Comparison of ENCODE assay signal across 8 cellular contexts in the genomic region with DNA sequence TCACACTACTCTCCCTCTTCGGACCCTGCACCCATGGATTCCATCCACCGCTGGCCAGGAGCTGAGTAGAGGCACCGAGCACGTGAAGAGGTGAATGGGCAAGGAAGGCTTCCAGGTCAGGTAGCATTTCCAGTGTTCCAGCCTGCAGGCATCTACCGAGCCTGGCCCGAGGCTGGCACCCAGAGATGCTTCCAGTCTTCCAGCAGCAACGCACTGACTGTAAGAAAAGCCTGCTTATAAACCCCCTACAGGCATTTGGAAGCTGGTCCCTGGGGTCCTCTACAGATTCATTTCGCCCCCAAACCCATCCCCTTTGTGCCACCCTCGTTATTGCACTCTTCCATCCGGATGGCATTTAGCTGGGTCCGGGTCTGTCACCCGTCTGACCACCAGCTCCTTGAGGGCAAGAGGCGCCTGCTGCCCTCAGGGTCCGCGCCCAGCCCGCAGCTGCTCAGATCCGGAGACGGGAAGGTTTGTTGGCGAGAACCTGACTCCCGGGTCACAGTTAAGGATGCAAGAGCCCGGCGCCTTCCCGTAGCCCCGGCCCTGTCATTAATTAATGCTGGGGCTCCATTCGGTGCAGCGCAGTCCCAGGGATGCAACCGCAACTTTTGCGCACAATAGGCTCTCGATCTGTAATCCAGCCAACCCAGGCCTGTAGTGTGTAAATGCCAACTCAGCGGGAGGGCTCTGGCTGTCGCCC. TPM values are rescaled to one million over a fixed set of nuclear protein-coding genes. Genes with fewer than 3 reads are reported as not detected.
DNase-seq lines count a peak whose midpoint lies in the region; ATAC-seq and TF ChIP-seq lines count a peak whose summit lies in the region.

No MANE protein-coding gene starts in this region.

- 0 out of 2 replicates have a peak overlapping the region, but pooled peaks have one; percentile 0 for H2AFZ ChIP-seq in OCI-LY1 (ENCODE audit: low read length)

- H3K9me3 Mint-ChIP-seq in osteocyte (ENCODE audit: unreplicated experiment): peaks cover 3% of the 10 kb centered on the region

- H3K27me3 Mint-ChIP-seq in osteocyte (ENCODE audit: unreplicated experiment): peaks cover 4% of the 10 kb centered on the region

- peak overlapping the region; percentile 89 for H3K4me3 Mint-ChIP-seq in osteocyte (ENCODE audit: unreplicated experiment)

- no peaks in the 10 kb centered on the region for H3K27me3 ChIP-seq in AG04450 (ENCODE audit: control insufficient read depth, insufficient read depth, low read length)
- no peaks in the 10 kb centered on the region for H3K27me3 ChIP-seq in OCI-LY1 (ENCODE audit: insufficient read depth, low read length)

- TF ChIP-seq CTCF in AG04450 (IDR thresholded peaks at IDR 0.05; ENCODE audit: low read depth, low read length): no peak
- no peak for TF ChIP-seq CTCF in OCI-LY1 (IDR thresholded peaks at IDR 0.05; ENCODE audit: low read length)
- TF ChIP-seq CTCF in epithelial cell of esophagus (IDR thresholded peaks at IDR 0.05; ENCODE audit: insufficient read depth, low read depth, low read length, missing control alignments): no peak
- no peak for TF ChIP-seq CTCF in osteocyte (IDR thresholded peaks at IDR 0.05)

- no peaks in the 10 kb centered on the region; the same call in none of the 2 replicates for H3K36me3 ChIP-seq in OCI-LY1 (ENCODE audit: insufficient read depth, low read length)

- peak overlapping the region; percentile 93 for H3K27ac Mint-ChIP-seq in osteocyte (ENCODE audit: unreplicated experiment)

- DNase-seq in AG04450 (ENCODE audit: low read depth, low spot score) (no peak), epithelial cell of esophagus (ENCODE audit: low read depth) (no peak), osteocyte (ENCODE audit: extremely low spot score, unreplicated experiment) (no peak), NCI-H345 (lab: John Stamatoyannopoulos, UW) (no peak), glomerular visceral epithelial cell (ENCODE audit: extremely low spot score) (no peak)

- CTCF ChIA-PET in AG04450 (lab: Charles Lee): interaction anchor here (1.0 kb wide), 1 partner anchor 8 kb away, joined by 4 read pairs; no protein-coding TSS in a partner anchor

- peak overlapping the region; percentile 96 for H3K4me2 ChIP-seq in OCI-LY1 (ENCODE audit: low read length)

- H3K4me1 Mint-ChIP-seq in osteocyte (ENCODE audit: unreplicated experiment): peaks cover 27% of the 10 kb centered on the region

- no peaks in the 10 kb centered on the region; the same call in 1 of the 2 replicates for H3K9me3 ChIP-seq in AG04450 (ENCODE audit: control insufficient read depth, insufficient read depth, low read length)
- H3K9me3 ChIP-seq in OCI-LY1 (ENCODE audit: low read length): no peaks in the 10 kb centered on the region

- ATAC-seq in GM21529 (IDR thresholded peaks at IDR 0.05; ENCODE audit: unreplicated experiment): peak; percentile 16
- ATAC-seq in GM18858 (IDR thresholded peaks at IDR 0.05; ENCODE audit: unreplicated experiment): no peak

- H3K27ac ChIP-seq in AG04450 (ENCODE audit: low read depth, low read length) (peak overlapping the region; percentile 81), OCI-LY1 (ENCODE audit: low read depth, low read length, poor library complexity, severe bottlenecking) (no peak overlapping the region)

- POLR2A ChIA-PET in AG04450 (lab: Yijun Ruan, JAX): interaction anchor here (0.5 to 1.7 kb wide), 4 partner anchors 17 to 51 kb away, joined by 3 to 10 read pairs (median 6); partner anchors contain the start of gene EIF5

- no peaks in the 10 kb centered on the region for H3K36me3 Mint-ChIP-seq in osteocyte (ENCODE audit: unreplicated experiment)

- peak overlapping the region; percentile 82 for H3K9ac ChIP-seq in OCI-LY1 (ENCODE audit: low read length)

- peak overlapping the region; percentile 75 for H3K4me3 ChIP-seq in AG04450 (ENCODE audit: low read depth, low read length)
- H3K4me3 ChIP-seq in OCI-LY1 (ENCODE audit: low read depth, low read length, poor library complexity, severe bottlenecking): peak overlapping the region; percentile 76
- H3K4me3 ChIP-seq in epithelial cell of esophagus (ENCODE audit: low read length): peak overlapping the region; percentile 98

- H3K9me2 ChIP-seq in OCI-LY1 (ENCODE audit: low read depth, low read length): no peaks in the 10 kb centered on the region

- no peaks in the 10 kb centered on the region for H3F3A ChIP-seq in OCI-LY1 (ENCODE audit: insufficient read depth, low read length)

- peaks cover 31% of the 10 kb centered on the region for H3K4me1 ChIP-seq in OCI-LY1 (ENCODE audit: insufficient read depth, low read length, severe bottlenecking)

- 0 out of 2 replicates have a peak, but pooled peaks cover 3% of the 10 kb centered on the region for H4K20me1 ChIP-seq in OCI-LY1 (ENCODE audit: insufficient read depth, low read length)

- peaks cover 36% of the 10 kb centered on the region for H3K79me2 ChIP-seq in OCI-LY1 (ENCODE audit: insufficient read depth, low read length)

RNA-seq across cellular contexts. Expression of gene MARK3, which starts 0.6 kb away (rescaled TPM):
- 81.3 and 109 TPM in 2 replicates for polyA plus RNA-seq in AG04450 (2011; rRNA removed)
- 91.3 and 104 TPM in 2 replicates for polyA minus RNA-seq in AG04450 (2011; rRNA and poly(A)+ RNA removed)
- total RNA-seq in osteocyte: 81.7 and 84.2 TPM in 2 replicates

RNA-seq across cellular contexts. Expression of gene EIF5, which starts 50.6 kb away (rescaled TPM):
- 365 and 477 TPM in 2 replicates for polyA plus RNA-seq in AG04450 (2011; rRNA removed)
- 177 and 257 TPM in 2 replicates for polyA minus RNA-seq in AG04450 (2011; rRNA and poly(A)+ RNA removed)
- 214 and 229 TPM in 2 replicates for total RNA-seq in osteocyte
